ENCODE assay signal across 25 cellular contexts in the genomic region with DNA sequence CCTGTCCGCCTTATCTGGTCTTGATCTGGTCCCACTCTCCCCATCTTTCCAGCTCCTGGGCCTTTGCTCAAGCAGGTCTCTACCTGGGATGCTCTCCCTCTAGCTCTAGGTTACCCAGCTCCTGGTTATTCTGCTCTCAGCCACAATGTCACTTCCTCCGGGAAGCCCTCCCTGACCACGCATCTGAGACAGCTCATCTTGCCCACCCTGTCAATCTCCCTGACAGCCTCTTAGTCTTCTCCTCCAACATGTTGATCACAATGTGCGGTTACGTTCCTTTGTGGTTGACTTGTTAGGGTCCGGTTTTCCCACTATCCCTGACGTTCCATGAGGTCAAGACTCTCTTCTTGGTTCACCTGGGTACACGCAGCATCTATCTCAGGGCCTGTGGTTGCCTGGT. TPM values are rescaled to one million over a fixed set of nuclear protein-coding genes. Genes with fewer than 3 reads are reported as not detected.
DNase-seq lines count a peak whose midpoint lies in the region; ATAC-seq, FAIRE-seq and TF ChIP-seq lines count a peak whose summit lies in the region.
"Had no signal": no experiment of that assay in that cellular context is flagged by ENCODE, and none has a peak within 500 bp of the region (broad histone marks: within the 10 kb centered on the region; RNA-seq: fewer than 3 reads in every experiment).

No MANE protein-coding gene starts in this region.

- TF ChIP-seq POLR2A in K562 (conservative IDR thresholded peaks at IDR 0.05) = no peak

- H3K27ac ChIP-seq in K562 (ENCODE audit: extremely low read depth, low read depth, low read length) = no peak overlapping the region
- H3K27ac ChIP-seq: 22Rv1; BLaER1 treated with 17β-estradiol and CSF1 and Interleukin-3, amounts not matched to agents 10 nM and 100 nM had no signal

- CTCF ChIA-PET in K562 (lab: Yijun Ruan, JAX; ENCODE audit: low intra/inter-chr PET ratio) = no interaction called here

- no peak for ATAC-seq in activated naive CD4-positive, alpha-beta T cell treated with anti-CD3 and anti-CD28 coated beads, Interleukin-2, amount 50 U/mL, for 72 hours
- ATAC-seq in K562 (no peak), HG02642 (IDR thresholded peaks at IDR 0.05; ENCODE audit: poor library complexity, unreplicated experiment) (no peak), GM18867 (IDR thresholded peaks at IDR 0.05; ENCODE audit: unreplicated experiment) (no peak)
- no peak for ATAC-seq in stimulated activated effector memory CD8-positive, alpha-beta T cell treated with anti-CD3 and anti-CD28 coated beads, Interleukin-12 subunit alpha, Interleukin-12 subunit beta, amount 100 ng/mL, for 72 hours
- ATAC-seq: GM12878 had no signal

- no peak overlapping the region for H2AFZ ChIP-seq in K562 (ENCODE audit: low read depth, low read length)

- POLR2A ChIA-PET in K562 (lab: Yijun Ruan, JAX) = interaction anchor here (0.8 kb wide), 1 partner anchor 22 kb away, joined by 3 read pairs; no protein-coding TSS in a partner anchor

- H3K9me1 ChIP-seq in K562 (ENCODE audit: control insufficient read depth, insufficient read depth, low read length) = no peaks in the 10 kb centered on the region

- no peak overlapping the region for H3K4me3 ChIP-seq in K562
- H3K4me3 ChIP-seq: BLaER1 treated with 17β-estradiol and CSF1 and Interleukin-3, amounts not matched to agents 10 nM and 100 nM; GM12878; HAP-1 had no signal

- no peaks in the 10 kb centered on the region for H3K36me3 ChIP-seq in K562 (ENCODE audit: control insufficient read depth, insufficient read depth, low read length)
- H3K36me3 ChIP-seq: BE2C; BLaER1 treated with 17β-estradiol and CSF1 and Interleukin-3, amounts not matched to agents 10 nM and 100 nM; HAP-1 had no signal

- H3K27me3 Mint-ChIP-seq in neural crest cell (ENCODE audit: low read depth) = peaks cover 20% of the 10 kb centered on the region

- no peaks in the 10 kb centered on the region for H3K36me3 Mint-ChIP-seq in activated naive CD4-positive, alpha-beta T cell treated with anti-CD3 and anti-CD28 coated beads, Interleukin-2, amount 50 U/mL, for 72 hours
- H3K36me3 Mint-ChIP-seq in neural crest cell (ENCODE audit: low read depth) = no peaks in the 10 kb centered on the region
- no peaks in the 10 kb centered on the region for H3K36me3 Mint-ChIP-seq in stimulated activated effector memory CD8-positive, alpha-beta T cell treated with anti-CD3 and anti-CD28 coated beads, Interleukin-12 subunit alpha, Interleukin-12 subunit beta, amount 100 ng/mL, for 72 hours
- H3K36me3 Mint-ChIP-seq: CD14-positive monocyte had no signal

- no peak overlapping the region for H3K9ac ChIP-seq in K562 (ENCODE audit: insufficient read depth in 1 of 2, low read depth in 2 of 2, low read length in 2 of 2)
- H3K9ac ChIP-seq: BLaER1 treated with 17β-estradiol and CSF1 and Interleukin-3, amounts not matched to agents 10 nM and 100 nM had no signal

- no peaks in the 10 kb centered on the region; a peak in 1 of 5 replicates for H3K4me1 ChIP-seq in K562 (replicated peaks in 1 of 2; ENCODE audit: control insufficient read depth in 2 of 2, insufficient read depth in 2 of 2, low read length in 2 of 2)
- H3K4me1 ChIP-seq: BE2C; BLaER1 treated with 17β-estradiol and CSF1 and Interleukin-3, amounts not matched to agents 10 nM and 100 nM; HAP-1 had no signal

- intact Hi-C loops in K562 (cut with micrococcal nuclease) = no loop called here

- no peak for TF ChIP-seq CTCF in K562 (IDR thresholded peaks at IDR 0.05 in 2 of 3, conservative IDR thresholded peaks at IDR 0.05 in 1 of 3; ENCODE audit: insufficient read depth in 2 of 3, low read depth in 1 of 3, low read length in 3 of 3)
- TF ChIP-seq CTCF in neural crest cell (conservative IDR thresholded peaks at IDR 0.05) = no peak

- H3K27ac Mint-ChIP-seq in activated naive CD4-positive, alpha-beta T cell treated with anti-CD3 and anti-CD28 coated beads, Interleukin-2, amount 50 U/mL, for 72 hours = peak overlapping the region; percentile 4 to 50
- H3K27ac Mint-ChIP-seq in neural crest cell (ENCODE audit: unreplicated experiment) = peak overlapping the region; percentile 29
- peak overlapping the region; percentile 18 for H3K27ac Mint-ChIP-seq in stimulated activated effector memory CD8-positive, alpha-beta T cell treated with anti-CD3 and anti-CD28 coated beads, Interleukin-12 subunit alpha, Interleukin-12 subunit beta, amount 100 ng/mL, for 72 hours
- H3K27ac Mint-ChIP-seq: CD14-positive monocyte; CD4-positive, alpha-beta T cell; HFFc6 had no signal

- no peaks in the 10 kb centered on the region for H3K79me2 ChIP-seq in K562 (ENCODE audit: control insufficient read depth, insufficient read depth, low read length)

- H3K9me3 Mint-ChIP-seq in activated naive CD4-positive, alpha-beta T cell treated with anti-CD3 and anti-CD28 coated beads, Interleukin-2, amount 50 U/mL, for 72 hours = no peaks in the 10 kb centered on the region
- no peaks in the 10 kb centered on the region for H3K9me3 Mint-ChIP-seq in neural crest cell
- H3K9me3 Mint-ChIP-seq in stimulated activated effector memory CD8-positive, alpha-beta T cell treated with anti-CD3 and anti-CD28 coated beads, Interleukin-12 subunit alpha, Interleukin-12 subunit beta, amount 100 ng/mL, for 72 hours = no peaks in the 10 kb centered on the region
- H3K9me3 Mint-ChIP-seq: CD4-positive, alpha-beta T cell; HFFc6 had no signal

- BruUV-seq in K562 (replicated peaks; lab: Mats Ljungman, UMichigan) = no TSS peak

- no peak for TF ChIP-seq RAD21 in K562 (CRISPR knock-in tag; conservative IDR thresholded peaks at IDR 0.05 in 1 of 2, IDR thresholded peaks at IDR 0.05 in 1 of 2)

- H3K9me3 ChIP-seq in K562 (replicated peaks; ENCODE audit: control insufficient read depth, insufficient read depth, low read depth, low read length) = no peaks in the 10 kb centered on the region
- H3K9me3 ChIP-seq: BE2C; BLaER1 treated with 17β-estradiol and CSF1 and Interleukin-3, amounts not matched to agents 10 nM and 100 nM; HAP-1 had no signal

- DNase-seq in activated naive CD4-positive, alpha-beta T cell treated with anti-CD3 and anti-CD28 coated beads, Interleukin-2, amount 50 U/mL, for 72 hours (ENCODE audit: low spot score in 2 of 2) = no peak
- DNase-seq in activated naive CD4-positive, alpha-beta T cell treated with Interleukin-2 at 50 U/mL for 16 hours = no peak
- DNase-seq in K562 (ENCODE audit: extremely low read depth in 1 of 4, low spot score in 3 of 4) = no peak
- DNase-seq in neural crest cell (ENCODE audit: low read depth, low spot score) = no peak
- no peak for DNase-seq in stimulated activated effector memory CD8-positive, alpha-beta T cell treated with anti-CD3 and anti-CD28 coated beads, Interleukin-12 subunit alpha, Interleukin-12 subunit beta, amount 100 ng/mL, for 72 hours (ENCODE audit: low spot score in 2 of 2)
- DNase-seq in DMS53 (lab: John Stamatoyannopoulos, UW) = no peak
- DNase-seq: ACHN; AML-193; BE2C; Calu3; CD4-positive, alpha-beta T cell; COR-L47; EL; GDM1; GOT3; HFFc6 had no signal

- no peak overlapping the region for H3K4me3 Mint-ChIP-seq in neural crest cell
- H3K4me3 Mint-ChIP-seq in stimulated activated effector memory CD8-positive, alpha-beta T cell treated with anti-CD3 and anti-CD28 coated beads, Interleukin-12 subunit alpha, Interleukin-12 subunit beta, amount 100 ng/mL, for 72 hours = no peak overlapping the region
- H3K4me3 Mint-ChIP-seq: CD14-positive monocyte; CD4-positive, alpha-beta T cell; HFFc6 had no signal

- FAIRE-seq in K562 (lab: Jason Lieb, UNC) = no peak
- FAIRE-seq: A204.1, GM12878, H54 had no signal

- TF ChIP-seq EP300 in K562 (IDR thresholded peaks at IDR 0.05; ENCODE audit: low read length) = no peak

- WGBS in K562 (ENCODE audit: insufficient coverage, low coverage, missing lambda C conversion rate) = 3% methylated on average over 7 of the region's 8 CpGs

- in situ Hi-C loops in K562 (cut with MboI) = loop anchor here (25.0 kb wide), 1 partner anchor 407 kb away; no protein-coding TSS in a partner anchor

- peaks cover 26 to 64% of the 10 kb centered on the region in 2 experiments; a peak in 4 of 5 replicates for H3K27me3 ChIP-seq in K562 (ENCODE audit: control insufficient read depth in 2 of 2, insufficient read depth in 2 of 2, low read length in 2 of 2)
- H3K27me3 ChIP-seq: BE2C had no signal

- H3K4me1 Mint-ChIP-seq in neural crest cell = no peaks in the 10 kb centered on the region
- H3K4me1 Mint-ChIP-seq in stimulated activated effector memory CD8-positive, alpha-beta T cell treated with anti-CD3 and anti-CD28 coated beads, Interleukin-12 subunit alpha, Interleukin-12 subunit beta, amount 100 ng/mL, for 72 hours = peaks cover 7% of the 10 kb centered on the region
- H3K4me1 Mint-ChIP-seq: CD14-positive monocyte had no signal

- no peaks in the 10 kb centered on the region for H4K20me1 ChIP-seq in K562 (replicated peaks; ENCODE audit: control insufficient read depth, insufficient read depth, low read length)

- no peak overlapping the region for H3K4me2 ChIP-seq in K562 (ENCODE audit: insufficient read depth, low read length)
- H3K4me2 ChIP-seq: BLaER1 treated with 17β-estradiol and CSF1 and Interleukin-3, amounts not matched to agents 10 nM and 100 nM had no signal

TF ChIP-seq in K562, 482 proteins besides CTCF, POLR2A, EP300 and RAD21 (continues in another document):
- TF ChIP-seq MEF2D (tag; conservative IDR thresholded peaks at IDR 0.05; ENCODE audit: low read depth) = no peak
- no peak for TF ChIP-seq NR1H2 (CRISPR knock-in tag; IDR thresholded peaks at IDR 0.05)
- peak; percentile 88 for TF ChIP-seq ZFP36 (IDR thresholded peaks at IDR 0.05; ENCODE audit: low read depth, low read length, partially characterized antibody)

RNA-seq across cellular contexts. Expression of a gene that starts 55.6 kb away (rescaled TPM):
- under 1 TPM; 0.41 to 0.88 TPM for total RNA-seq in activated naive CD4-positive, alpha-beta T cell treated with anti-CD3 and anti-CD28 coated beads, Interleukin-2, amount 50 U/mL, for 72 hours
- total RNA-seq in K562 (2011; cell fraction: chromatin; rRNA removed; ENCODE audit: low replicate concordance) = 0.07 and 0.25 TPM in 2 replicates
- total RNA-seq in K562 (2011; cell fraction: nucleolus; rRNA removed) = under 0.01 TPM in 1 of 2 replicates, not detected in the other
- total RNA-seq in K562 (2011; cell fraction: nucleoplasm; rRNA removed) = 0.07 TPM in 1 of 2 replicates, not detected in the other
- total RNA-seq in K562 (2014; rRNA removed) (0.04 TPM in 1 of 2 replicates, not detected in the other), K562 (2014; rRNA removed; fragmentation: Illumina TruSeq; extraction: Trizol) (0.04 and 0.06 TPM in 2 replicates), K562 (2015; rRNA removed; fragmentation: Illumina TruSeq; extraction: Trizol) (0.04 TPM in 1 of 2 replicates, not detected in the other), K562 (2021) (0.07 and 0.11 TPM in 2 replicates), neural crest cell (0.30 and 0.36 TPM in 2 replicates)
- polyA plus RNA-seq in K562 (2011; rRNA removed) (0.01 and 0.04 TPM in 2 replicates), K562 (2014; fragmentation: Illumina TruSeq; extraction: Trizol) (0.03 and 0.06 TPM in 2 replicates), K562 (2014; fragmentation: Nextera tagmentation; extraction: Ambion mirVana) (not detected), K562 (2014; rRNA removed) (0.01 and 0.03 TPM in 2 replicates)
- polyA plus RNA-seq in K562 (2011; cell fraction: cytosol; rRNA removed) = 0.01 and 0.04 TPM in 2 replicates
- polyA plus RNA-seq in K562 (2011; cell fraction: nucleus; rRNA removed) = 0.06 TPM in 2 replicates
- polyA plus RNA-seq in K562 (2012) = 0.07 and 0.12 TPM in 2 replicates
- polyA minus RNA-seq in K562 (2011; rRNA and poly(A)+ RNA removed) = 0.18 and 0.21 TPM in 2 replicates
- not detected in 2 replicates for polyA minus RNA-seq in K562 (2011; cell fraction: cytosol; rRNA and poly(A)+ RNA removed)
- polyA minus RNA-seq in K562 (2011; cell fraction: nucleus; rRNA and poly(A)+ RNA removed) = under 0.01 TPM in 1 of 2 replicates, not detected in the other
- total RNA-seq: GM12878, HFFc6 had no signal
- polyA plus RNA-seq: CD14-positive monocyte had no signal
